In genomic region chr15:34583399-34584320, GRCh38 we compare ENCODE assay signal across 8 cellular contexts.
DNase-seq lines count a peak whose midpoint lies in the region; ATAC-seq lines count a peak whose summit lies in the region.

TSS of gene GOLGA8B (minus strand) at chr15:34583651. CDS start at chr15:34535912, 47,739 bp downstream.

- peak; percentile 79 for DNase-seq in DMS 273 (lab: John Stamatoyannopoulos, UW; ENCODE audit: unreplicated experiment)
- DNase-seq in DMS 273 treated with DMSO at 0.1 percent for 48 hours (lab: John Stamatoyannopoulos, UW) = no peak
- DNase-seq in NCI-H2107 treated with DMSO at 0.1 percent for 48 hours (lab: John Stamatoyannopoulos, UW; ENCODE audit: unreplicated experiment) = peak; percentile 10
- DNase-seq in activated CD4-positive, CD25-positive, alpha-beta regulatory T cell treated with anti-CD3 and anti-CD28 coated beads, Interleukin-2, amount 50 U/mL, for 16 hours (ENCODE audit: low read depth, low spot score) = peak; percentile 56
- DNase-seq in cerebellar cortex (ENCODE audit: low spot score) = peak; percentile 81
- peak; percentile 36 for DNase-seq in kidney glomerular epithelial cell (lab: John Stamatoyannopoulos, UW)
- peak; percentile 49 to 69 (median 65) for DNase-seq in stimulated activated CD4-positive, alpha-beta T cell treated with anti-CD3 and anti-CD28 coated beads, Interleukin-1b, Interleukin-23, amount 100 ng/mL, for 24 hours (ENCODE audit: low read depth in 4 of 4, low spot score in 1 of 4)

- ATAC-seq in HG02885 (IDR thresholded peaks at IDR 0.05; ENCODE audit: poor library complexity, unreplicated experiment) = peak; percentile 70
